Comparison of ENCODE assay signal across 1 cellular context in genomic region chr7:156950381-156950858, GRCh38.
TF ChIP-seq lines count a peak whose summit lies in the region.

No MANE protein-coding gene starts in this region.

TF ChIP-seq in K562, 482 proteins besides CTCF, POLR2A, EP300 and RAD21 (continued from another document and continues in another):
- TF ChIP-seq ZNF280A (IDR thresholded peaks at IDR 0.05; ENCODE audit: low read depth, partially characterized antibody) (peak; percentile 25), TRIM25 (IDR thresholded peaks at IDR 0.05; ENCODE audit: borderline replicate concordance) (peak; percentile 71; the same call in 1 of the 2 replicates), SIN3A (IDR thresholded peaks at IDR 0.05; ENCODE audit: borderline replicate concordance in 2 of 2, control insufficient read depth in 1 of 2, low read depth in 2 of 2, low read length in 2 of 2) (peak in 1 of 2 experiments; percentile 36; a peak in 1 of 4 replicates), ESRRB (CRISPR knock-in tag; IDR thresholded peaks at IDR 0.05; ENCODE audit: borderline replicate concordance) (no peak), LEF1 (IDR thresholded peaks at IDR 0.05) (no peak), BRD4 (IDR thresholded peaks at IDR 0.05) (no peak), DACH1 (IDR thresholded peaks at IDR 0.05; ENCODE audit: partially characterized antibody) (no peak), TSC22D4 (tag; IDR thresholded peaks at IDR 0.05) (0 out of 2 replicates have a peak, but pooled peaks have one; percentile 13), STAT5A (IDR thresholded peaks at IDR 0.05; ENCODE audit: borderline replicate concordance, low read length) (no peak), TAF9B (IDR thresholded peaks at IDR 0.05; ENCODE audit: partially characterized antibody) (peak; percentile 21), ATF3 (IDR thresholded peaks at IDR 0.05) (no peak), ATF3 (CRISPR knock-in tag; conservative IDR thresholded peaks at IDR 0.05) (no peak), ZNF232 (CRISPR knock-in tag; IDR thresholded peaks at IDR 0.05) (peak; percentile 36; the same call in 1 of the 2 replicates), HNRNPH1 (optimal IDR thresholded peaks at IDR 0.05; ENCODE audit: low read depth, low read length) (no peak), CTBP1 (IDR thresholded peaks at IDR 0.05; ENCODE audit: borderline replicate concordance) (no peak), ZKSCAN3 (CRISPR knock-in tag; IDR thresholded peaks at IDR 0.05) (no peak), U2AF2 (optimal IDR thresholded peaks at IDR 0.05; ENCODE audit: low read depth, low read length) (no peak), PTBP1 (IDR thresholded peaks at IDR 0.05; ENCODE audit: low read depth, low read length) (no peak), ZNF212 (CRISPR knock-in tag; IDR thresholded peaks at IDR 0.05) (no peak), PCBP1 (IDR thresholded peaks at IDR 0.05; ENCODE audit: low read depth, low read length, poor library complexity, severe bottlenecking) (no peak), TSHZ1 (CRISPR knock-in tag; IDR thresholded peaks at IDR 0.05) (no peak), STAG1 (CRISPR knock-in tag; IDR thresholded peaks at IDR 0.05; ENCODE audit: borderline replicate concordance) (no peak), ZNF518B (CRISPR knock-in tag; IDR thresholded peaks at IDR 0.05) (no peak), NCOR1 (IDR thresholded peaks at IDR 0.05) (no peak; the same call in 1 of the 2 replicates), LCOR (CRISPR knock-in tag; IDR thresholded peaks at IDR 0.05) (0 out of 2 replicates have a peak, but pooled peaks have one; percentile 4), ZNF695 (CRISPR knock-in tag; IDR thresholded peaks at IDR 0.05) (no peak), BCLAF1 (IDR thresholded peaks at IDR 0.05; ENCODE audit: borderline replicate concordance in 1 of 2, control insufficient read depth in 1 of 2, low read depth in 2 of 2, low read length in 1 of 2) (no peak), USF1 (CRISPR knock-in tag; IDR thresholded peaks at IDR 0.05) (no peak), TRIM24 (IDR thresholded peaks at IDR 0.05) (no peak; a peak in 1 of 4 replicates), RBBP5 (IDR thresholded peaks at IDR 0.05; ENCODE audit: borderline replicate concordance, insufficient read depth, low read length, poor library complexity, severe bottlenecking) (no peak), ZNF589 (CRISPR knock-in tag; IDR thresholded peaks at IDR 0.05; ENCODE audit: low read depth) (no peak), NFXL1 (CRISPR knock-in tag; IDR thresholded peaks at IDR 0.05) (no peak), TFAM (CRISPR knock-in tag; conservative IDR thresholded peaks at IDR 0.05) (no peak), FOSL1 (tag; conservative IDR thresholded peaks at IDR 0.05) (no peak), GMEB1 (CRISPR knock-in tag; IDR thresholded peaks at IDR 0.05) (no peak), SREBF2 (CRISPR knock-in tag; IDR thresholded peaks at IDR 0.05) (peak; percentile 33; the same call in 1 of the 2 replicates), ZKSCAN8 (CRISPR knock-in tag; IDR thresholded peaks at IDR 0.05) (no peak), ZFP91 (CRISPR knock-in tag; IDR thresholded peaks at IDR 0.05) (no peak), KHSRP (IDR thresholded peaks at IDR 0.05) (0 out of 2 replicates have a peak, but pooled peaks have one; percentile 40), MTA2 (IDR thresholded peaks at IDR 0.05; ENCODE audit: low read depth) (peak; percentile 28; the same call in 1 of the 2 replicates), NFIX (CRISPR knock-in tag; IDR thresholded peaks at IDR 0.05; ENCODE audit: low read depth) (no peak), GTF2A2 (tag; IDR thresholded peaks at IDR 0.05) (no peak), ZNF253 (CRISPR knock-in tag; conservative IDR thresholded peaks at IDR 0.05) (0 out of 2 replicates have a peak, but pooled peaks have one; percentile 5), HBP1 (CRISPR knock-in tag; IDR thresholded peaks at IDR 0.05) (0 out of 2 replicates have a peak, but pooled peaks have one; percentile 55)
